ENCODE assay signal across 9 cellular contexts in the genomic region with DNA sequence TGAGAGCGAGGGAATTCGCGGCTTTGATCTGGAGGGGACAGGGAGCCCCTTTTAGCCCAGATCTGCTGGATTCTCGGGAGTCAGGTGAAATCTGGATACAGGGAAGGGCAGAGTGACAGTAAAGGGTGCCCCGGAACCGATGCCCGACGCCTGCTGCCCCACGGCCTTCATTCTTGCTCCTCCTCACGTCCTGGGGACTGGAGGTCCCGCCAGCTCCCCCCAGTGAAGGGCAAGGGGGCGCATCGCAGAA. TPM values are rescaled to one million over a fixed set of nuclear protein-coding genes. Genes with fewer than 3 reads are reported as not detected.
DNase-seq lines count a peak whose midpoint lies in the region; ATAC-seq and TF ChIP-seq lines count a peak whose summit lies in the region.
"Had no signal": no experiment of that assay in that cellular context is flagged by ENCODE, and none has a peak within 500 bp of the region (broad histone marks: within the 10 kb centered on the region; RNA-seq: fewer than 3 reads in every experiment).

No MANE protein-coding gene starts in this region.

- intact Hi-C loops in activated naive CD4-positive, alpha-beta T cell treated with anti-CD3 and anti-CD28 coated beads for 36 hours (cut with micrococcal nuclease), result loop anchor here (2.0 to 5.0 kb wide), 5 partner anchors 38 to 268 kb away; a partner anchor contains a TSS

- ATAC-seq in WTC11 (no peak), foreskin keratinocyte (no peak)
- no peak for ATAC-seq in stimulated activated effector memory CD8-positive, alpha-beta T cell treated with anti-CD3 and anti-CD28 coated beads, Interleukin-12 subunit alpha, Interleukin-12 subunit beta, amount 100 ng/mL, for 72 hours

- H3K27me3 Mint-ChIP-seq in activated naive CD4-positive, alpha-beta T cell treated with anti-CD3 and anti-CD28 coated beads for 36 hours (ENCODE audit: low read depth), result peaks cover 73% of the 10 kb centered on the region
- H3K27me3 Mint-ChIP-seq in WTC11 (ENCODE audit: low read depth), result peaks cover 61% of the 10 kb centered on the region

- H3K36me3 Mint-ChIP-seq in activated naive CD4-positive, alpha-beta T cell treated with anti-CD3 and anti-CD28 coated beads for 36 hours (ENCODE audit: low read depth), result no peaks in the 10 kb centered on the region
- no peaks in the 10 kb centered on the region for H3K36me3 Mint-ChIP-seq in WTC11
- H3K36me3 Mint-ChIP-seq in stimulated activated effector memory CD8-positive, alpha-beta T cell treated with anti-CD3 and anti-CD28 coated beads, Interleukin-12 subunit alpha, Interleukin-12 subunit beta, amount 100 ng/mL, for 72 hours, result peaks cover 49% of the 10 kb centered on the region

- CTCF ChIA-PET in activated naive CD4-positive, alpha-beta T cell treated with anti-CD3 and anti-CD28 coated beads for 36 hours (lab: Charles Lee), result no interaction called here
- CTCF ChIA-PET in WTC11 (lab: Charles Lee), result interaction anchor here (0.8 to 3.0 kb wide), 12 partner anchors 14 to 312 kb away, joined by 3 to 22 read pairs (median 4); a partner anchor contains a TSS

- peak overlapping the region; percentile 84 for H3K27ac Mint-ChIP-seq in activated naive CD4-positive, alpha-beta T cell treated with anti-CD3 and anti-CD28 coated beads for 36 hours
- H3K27ac Mint-ChIP-seq in WTC11, result no peak overlapping the region
- peak overlapping the region; percentile 91 for H3K27ac Mint-ChIP-seq in stimulated activated effector memory CD8-positive, alpha-beta T cell treated with anti-CD3 and anti-CD28 coated beads, Interleukin-12 subunit alpha, Interleukin-12 subunit beta, amount 100 ng/mL, for 72 hours

- TF ChIP-seq CTCF in WTC11 (IDR thresholded peaks at IDR 0.05) (no peak), foreskin keratinocyte (conservative IDR thresholded peaks at IDR 0.05) (no peak)

- peak overlapping the region; percentile 79 for H3K4me3 Mint-ChIP-seq in activated naive CD4-positive, alpha-beta T cell treated with anti-CD3 and anti-CD28 coated beads for 36 hours
- H3K4me3 Mint-ChIP-seq in WTC11, result peak overlapping the region; percentile 97
- H3K4me3 Mint-ChIP-seq in stimulated activated effector memory CD8-positive, alpha-beta T cell treated with anti-CD3 and anti-CD28 coated beads, Interleukin-12 subunit alpha, Interleukin-12 subunit beta, amount 100 ng/mL, for 72 hours, result peak overlapping the region; percentile 78

- DNase-seq in activated naive CD4-positive, alpha-beta T cell treated with anti-CD3 and anti-CD28 coated beads for 36 hours, result no peak
- no peak for DNase-seq in activated naive CD4-positive, alpha-beta T cell (lab: John Stamatoyannopoulos, UW)
- DNase-seq in WTC11 (ENCODE audit: low spot score) (no peak), foreskin keratinocyte (no peak), AML-193 (lab: John Stamatoyannopoulos, UW) (no peak), NCI-H2171 (lab: John Stamatoyannopoulos, UW) (no peak), activated gamma-delta T cell (lab: John Stamatoyannopoulos, UW) (no peak)
- DNase-seq in stimulated activated effector memory CD8-positive, alpha-beta T cell treated with anti-CD3 and anti-CD28 coated beads, Interleukin-12 subunit alpha, Interleukin-12 subunit beta, amount 100 ng/mL, for 72 hours (ENCODE audit: low spot score in 2 of 2), result no peak

- H3K4me1 Mint-ChIP-seq in activated naive CD4-positive, alpha-beta T cell treated with anti-CD3 and anti-CD28 coated beads for 36 hours (ENCODE audit: low read depth), result peaks cover 52% of the 10 kb centered on the region
- H3K4me1 Mint-ChIP-seq in WTC11, result peaks cover 18% of the 10 kb centered on the region
- H3K4me1 Mint-ChIP-seq in stimulated activated effector memory CD8-positive, alpha-beta T cell treated with anti-CD3 and anti-CD28 coated beads, Interleukin-12 subunit alpha, Interleukin-12 subunit beta, amount 100 ng/mL, for 72 hours, result peaks cover 57% of the 10 kb centered on the region

- H3K9me3 Mint-ChIP-seq in activated naive CD4-positive, alpha-beta T cell treated with anti-CD3 and anti-CD28 coated beads for 36 hours, result no peaks in the 10 kb centered on the region
- no peaks in the 10 kb centered on the region; the same call in 1 of the 2 replicates for H3K9me3 Mint-ChIP-seq in WTC11
- no peaks in the 10 kb centered on the region for H3K9me3 Mint-ChIP-seq in stimulated activated effector memory CD8-positive, alpha-beta T cell treated with anti-CD3 and anti-CD28 coated beads, Interleukin-12 subunit alpha, Interleukin-12 subunit beta, amount 100 ng/mL, for 72 hours

- no peaks in the 10 kb centered on the region for H3K4me1 ChIP-seq in foreskin keratinocyte

- no peaks in the 10 kb centered on the region for H3K27me3 ChIP-seq in foreskin keratinocyte

- peak overlapping the region; percentile 52 for H3K27ac ChIP-seq in foreskin keratinocyte

- POLR2A ChIA-PET in WTC11 (lab: Charles Lee), result interaction anchor here (0.9 kb wide), 1 partner anchor 94 kb away, joined by 4 read pairs; a partner anchor contains a TSS

TF ChIP-seq in WTC11, 78 proteins besides CTCF, POLR2A, EP300 and RAD21:
- no peak for TF ChIP-seq RORB (CRISPR knock-in tag; IDR thresholded peaks at IDR 0.05)
- TF ChIP-seq, protein P1, sequence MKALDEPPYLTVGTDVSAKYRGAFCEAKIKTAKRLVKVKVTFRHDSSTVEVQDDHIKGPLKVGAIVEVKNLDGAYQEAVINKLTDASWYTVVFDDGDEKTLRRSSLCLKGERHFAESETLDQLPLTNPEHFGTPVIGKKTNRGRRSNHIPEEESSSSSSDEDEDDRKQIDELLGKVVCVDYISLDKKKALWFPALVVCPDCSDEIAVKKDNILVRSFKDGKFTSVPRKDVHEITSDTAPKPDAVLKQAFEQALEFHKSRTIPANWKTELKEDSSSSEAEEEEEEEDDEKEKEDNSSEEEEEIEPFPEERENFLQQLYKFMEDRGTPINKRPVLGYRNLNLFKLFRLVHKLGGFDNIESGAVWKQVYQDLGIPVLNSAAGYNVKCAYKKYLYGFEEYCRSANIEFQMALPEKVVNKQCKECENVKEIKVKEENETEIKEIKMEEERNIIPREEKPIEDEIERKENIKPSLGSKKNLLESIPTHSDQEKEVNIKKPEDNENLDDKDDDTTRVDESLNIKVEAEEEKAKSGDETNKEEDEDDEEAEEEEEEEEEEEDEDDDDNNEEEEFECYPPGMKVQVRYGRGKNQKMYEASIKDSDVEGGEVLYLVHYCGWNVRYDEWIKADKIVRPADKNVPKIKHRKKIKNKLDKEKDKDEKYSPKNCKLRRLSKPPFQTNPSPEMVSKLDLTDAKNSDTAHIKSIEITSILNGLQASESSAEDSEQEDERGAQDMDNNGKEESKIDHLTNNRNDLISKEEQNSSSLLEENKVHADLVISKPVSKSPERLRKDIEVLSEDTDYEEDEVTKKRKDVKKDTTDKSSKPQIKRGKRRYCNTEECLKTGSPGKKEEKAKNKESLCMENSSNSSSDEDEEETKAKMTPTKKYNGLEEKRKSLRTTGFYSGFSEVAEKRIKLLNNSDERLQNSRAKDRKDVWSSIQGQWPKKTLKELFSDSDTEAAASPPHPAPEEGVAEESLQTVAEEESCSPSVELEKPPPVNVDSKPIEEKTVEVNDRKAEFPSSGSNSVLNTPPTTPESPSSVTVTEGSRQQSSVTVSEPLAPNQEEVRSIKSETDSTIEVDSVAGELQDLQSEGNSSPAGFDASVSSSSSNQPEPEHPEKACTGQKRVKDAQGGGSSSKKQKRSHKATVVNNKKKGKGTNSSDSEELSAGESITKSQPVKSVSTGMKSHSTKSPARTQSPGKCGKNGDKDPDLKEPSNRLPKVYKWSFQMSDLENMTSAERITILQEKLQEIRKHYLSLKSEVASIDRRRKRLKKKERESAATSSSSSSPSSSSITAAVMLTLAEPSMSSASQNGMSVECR (CRISPR knock-in tag; IDR thresholded peaks at IDR 0.05; ENCODE audit: borderline replicate concordance), result 0 out of 2 replicates have a peak, but pooled peaks have one; percentile 49

RNA-seq across cellular contexts. Expression of a gene that starts 0.6 kb away (rescaled TPM):
- total RNA-seq in activated naive CD4-positive, alpha-beta T cell treated with anti-CD3 and anti-CD28 coated beads for 36 hours, result not detected
- total RNA-seq in WTC11 (2021) (0.27 to 0.46 TPM (median 0.44 TPM) in 3 replicates), foreskin keratinocyte (0.25 and 0.44 TPM in 2 replicates)
- 0.07 TPM in 1 of 2 replicates, not detected in the other for polyA plus RNA-seq in foreskin keratinocyte
- total RNA-seq: myocyte had no signal

RNA-seq across cellular contexts. Expression of a gene that starts 46.4 kb away (rescaled TPM):
- 10 to 100 TPM in 1 of 2 experiments, 1 to 10 TPM in 1; 9.7 to 10.1 TPM for total RNA-seq in activated naive CD4-positive, alpha-beta T cell treated with anti-CD3 and anti-CD28 coated beads for 36 hours
- total RNA-seq in WTC11 (2021), result 6.8 to 9.7 TPM (median 7.2 TPM) in 3 replicates
- total RNA-seq in foreskin keratinocyte, result 6.8 and 8.7 TPM in 2 replicates
- 2.6 and 2.8 TPM in 2 replicates for polyA plus RNA-seq in foreskin keratinocyte

RNA-seq across cellular contexts. Expression of a gene that starts 53.8 kb away (rescaled TPM):
- 1 to 10 TPM; 6.1 to 6.5 TPM for total RNA-seq in activated naive CD4-positive, alpha-beta T cell treated with anti-CD3 and anti-CD28 coated beads for 36 hours
- total RNA-seq in WTC11 (2021) (8.9 to 11.6 TPM (median 10.3 TPM) in 3 replicates), foreskin keratinocyte (4.4 and 5.4 TPM in 2 replicates)
- 5.7 and 6.5 TPM in 2 replicates for polyA plus RNA-seq in foreskin keratinocyte
